Comparison of ENCODE assay signal across 11 cellular contexts in the genomic region with DNA sequence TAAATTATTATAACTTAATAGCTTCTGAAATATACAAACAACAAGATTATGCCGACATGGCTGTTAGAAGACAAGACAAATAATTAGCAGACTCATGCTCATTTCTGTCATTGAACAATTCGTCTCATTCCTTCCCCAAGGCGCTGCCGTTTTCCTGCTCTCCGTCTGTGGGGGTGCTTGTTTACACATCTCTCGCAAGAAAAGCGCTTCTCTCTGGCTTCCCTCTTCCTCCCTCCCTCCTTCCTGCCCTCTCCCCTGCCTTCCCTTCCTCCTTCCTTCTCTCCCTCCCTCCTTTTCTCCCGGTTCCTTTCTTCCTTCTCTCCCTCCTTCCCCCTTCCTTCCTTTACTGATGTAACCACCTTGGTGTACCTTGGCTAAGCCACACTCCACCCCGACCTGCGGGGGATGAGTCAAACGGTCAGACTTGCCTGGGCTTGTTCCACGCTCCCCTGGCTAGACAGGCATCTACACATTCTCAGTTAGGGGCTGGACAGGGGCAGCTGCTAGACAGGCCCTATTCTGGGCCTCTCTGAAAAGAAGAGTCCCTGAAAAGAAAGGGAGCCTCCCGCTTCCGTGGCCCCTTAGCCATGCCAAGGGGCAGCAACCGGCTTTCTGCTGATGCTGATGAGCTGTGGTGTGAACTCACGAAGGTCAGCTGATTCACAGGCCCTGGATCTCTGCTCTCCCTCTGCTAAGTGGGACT.
A peak's percentile ranks its signal among the peaks of the same experiment; 100 is the strongest.
DNase-seq lines count a peak whose midpoint lies in the region; ATAC-seq and TF ChIP-seq lines count a peak whose summit lies in the region.
"Had no signal": no experiment of that assay in that cellular context is flagged by ENCODE, and none has a peak within 500 bp of the region (broad histone marks: within the 10 kb centered on the region; RNA-seq: fewer than 3 reads in every experiment).

No MANE protein-coding gene starts in this region.

- TF ChIP-seq CTCF in chondrocyte (IDR thresholded peaks at IDR 0.05): no peak
- TF ChIP-seq CTCF in nephron progenitor cell (IDR thresholded peaks at IDR 0.05): no peak
- TF ChIP-seq CTCF in esophagus muscularis mucosa (IDR thresholded peaks at IDR 0.05): no peak

- H3K36me3 ChIP-seq in esophagus muscularis mucosa: no peaks in the 10 kb centered on the region

- H3K36me3 Mint-ChIP-seq in chondrocyte (ENCODE audit: low read depth) (no peaks in the 10 kb centered on the region), nephron progenitor cell (ENCODE audit: low read depth) (no peaks in the 10 kb centered on the region)

- DNase-seq in DMS79 treated with DMSO at 0.1 percent for 48 hours (lab: John Stamatoyannopoulos, UW) (peak; percentile 26), NCI-H146 treated with DMSO at 0.1 percent for 48 hours (lab: John Stamatoyannopoulos, UW; ENCODE audit: unreplicated experiment) (peak; percentile 42), chondrocyte (ENCODE audit: low spot score) (no peak), nephron progenitor cell (peak; percentile 30), GF-D8 (lab: John Stamatoyannopoulos, UW) (no peak), esophagus muscularis mucosa (ENCODE audit: extremely low spot score) (no peak)
- DNase-seq: activated CD4-positive, alpha-beta T cell treated with anti-CD3 and anti-CD28 coated beads, Interleukin-2, amount 50 U/mL, for 1 hour; CD4-positive, alpha-beta T cell; RPMI8226 had no signal

- H3K27me3 Mint-ChIP-seq in chondrocyte (ENCODE audit: low read depth) (no peaks in the 10 kb centered on the region), nephron progenitor cell (ENCODE audit: low read depth, poor library complexity) (peaks cover 11% of the 10 kb centered on the region)
- H3K27me3 Mint-ChIP-seq: CD4-positive, alpha-beta T cell had no signal

- peaks cover 23% of the 10 kb centered on the region for H3K9me3 Mint-ChIP-seq in chondrocyte (ENCODE audit: low read depth)
- H3K9me3 Mint-ChIP-seq in nephron progenitor cell: no peaks in the 10 kb centered on the region
- H3K9me3 Mint-ChIP-seq: CD4-positive, alpha-beta T cell had no signal

- H3K4me3 Mint-ChIP-seq in chondrocyte (ENCODE audit: unreplicated experiment): no peak overlapping the region
- H3K4me3 Mint-ChIP-seq in nephron progenitor cell: peak overlapping the region; percentile 1
- H3K4me3 Mint-ChIP-seq: CD4-positive, alpha-beta T cell had no signal

- no peaks in the 10 kb centered on the region for H3K9me3 ChIP-seq in esophagus muscularis mucosa

- peaks cover 0 to 9% (median 2%) of the 10 kb centered on the region in 4 donors for H3K4me1 ChIP-seq in esophagus muscularis mucosa

- H3K4me1 Mint-ChIP-seq in chondrocyte (ENCODE audit: low read depth): no peaks in the 10 kb centered on the region
- peaks cover 47% of the 10 kb centered on the region for H3K4me1 Mint-ChIP-seq in nephron progenitor cell

- H3K27me3 ChIP-seq in esophagus muscularis mucosa: peaks cover 0 to 34% (median 0%) of the 10 kb centered on the region in 4 donors

- intact Hi-C loops in esophagus muscularis mucosa (cut with DNase I): no loop called here

- TF ChIP-seq POLR2A in esophagus muscularis mucosa (IDR thresholded peaks at IDR 0.05; ENCODE audit: low read depth): no peak

- no peak overlapping the region for H3K27ac ChIP-seq in esophagus muscularis mucosa (replicated peaks in 1 of 4)

- no peak overlapping the region for H3K4me3 ChIP-seq in esophagus muscularis mucosa

- ATAC-seq in GM19455 (IDR thresholded peaks at IDR 0.05; ENCODE audit: unreplicated experiment) (no peak), GM21447 (IDR thresholded peaks at IDR 0.05; ENCODE audit: unreplicated experiment) (no peak)

- H3K27ac Mint-ChIP-seq in chondrocyte (ENCODE audit: unreplicated experiment) (peak overlapping the region; percentile 49), nephron progenitor cell (peak overlapping the region; percentile 87)
- H3K27ac Mint-ChIP-seq: CD4-positive, alpha-beta T cell had no signal

- TF ChIP-seq EP300 in esophagus muscularis mucosa (IDR thresholded peaks at IDR 0.05): no peak

- 39% methylated on average over 14 of the region's 16 CpGs for WGBS in esophagus muscularis mucosa

Comparison
In these comparisons a context has a peak if more than half of its experiments do, and no peak if none do; other contexts are left out.
1. DNase-seq: peak in DMS79 treated with DMSO at 0.1 percent for 48 hours (single experiment), NCI-H146 treated with DMSO at 0.1 percent for 48 hours (single experiment) and nephron progenitor cell (single experiment); none in chondrocyte (single experiment), GF-D8 (single experiment) and esophagus muscularis mucosa (single experiment).